Comparison of ENCODE assay signal across 13 cellular contexts in genomic region chr12:92556622-92557421, GRCh38.
DNase-seq lines count a peak whose midpoint lies in the region; ATAC-seq lines count a peak whose summit lies in the region.
"Had no signal": no experiment of that assay in that cellular context is flagged by ENCODE, and none has a peak within 500 bp of the region (broad histone marks: within the 10 kb centered on the region; RNA-seq: fewer than 3 reads in every experiment).

No MANE protein-coding gene starts in this region.

- peak overlapping the region; percentile 76 for H3K4me3 Mint-ChIP-seq in activated T-cell treated with anti-CD3 and anti-CD28 coated beads, Interleukin-2, amount 50 U/mL, for 4 hours
- peak overlapping the region; percentile 57 for H3K4me3 Mint-ChIP-seq in activated CD8-positive, alpha-beta T cell treated with anti-CD3 and anti-CD28 coated beads, Interleukin-2, amount 10 ng/mL, durations not matched to agents 7 days and 5 days
- peak overlapping the region; percentile 59 to 71 for H3K4me3 Mint-ChIP-seq in stimulated activated naive B cell treated with anti-CD40 and anti-IgM and Interleukin-4, amounts not matched to agents 10 μg/mL and 1 μg/mL and 100 μg/mL, for 72 hours

- POLR2A ChIA-PET in activated CD8-positive, alpha-beta T cell treated with anti-CD3 and anti-CD28 coated beads, Interleukin-2, amount 10 ng/mL, durations not matched to agents 7 days and 5 days (lab: Charles Lee): interaction anchor here (0.6 to 1.9 kb wide), 5 partner anchors 9 to 413 kb away, joined by 3 to 23 read pairs (median 3); partner anchors contain the start of gene BTG1

- peaks cover 67% of the 10 kb centered on the region for H3K4me1 Mint-ChIP-seq in activated T-cell treated with anti-CD3 and anti-CD28 coated beads, Interleukin-2, amount 50 U/mL, for 4 hours (ENCODE audit: low read depth)
- H3K4me1 Mint-ChIP-seq in activated CD8-positive, alpha-beta T cell treated with anti-CD3 and anti-CD28 coated beads, Interleukin-2, amount 10 ng/mL, durations not matched to agents 7 days and 5 days (ENCODE audit: low read depth): peaks cover 40% of the 10 kb centered on the region
- peaks cover 29 to 43% of the 10 kb centered on the region in 2 donors for H3K4me1 Mint-ChIP-seq in stimulated activated naive B cell treated with anti-CD40 and anti-IgM and Interleukin-4, amounts not matched to agents 10 μg/mL and 1 μg/mL and 100 μg/mL, for 72 hours

- peaks cover 12% of the 10 kb centered on the region for H3K9me3 Mint-ChIP-seq in activated T-cell treated with anti-CD3 and anti-CD28 coated beads, Interleukin-2, amount 50 U/mL, for 4 hours
- H3K9me3 Mint-ChIP-seq in activated CD8-positive, alpha-beta T cell treated with anti-CD3 and anti-CD28 coated beads, Interleukin-2, amount 10 ng/mL, durations not matched to agents 7 days and 5 days (ENCODE audit: insufficient read depth): peaks cover 9% of the 10 kb centered on the region
- H3K9me3 Mint-ChIP-seq in stimulated activated naive B cell treated with anti-CD40 and anti-IgM and Interleukin-4, amounts not matched to agents 10 μg/mL and 1 μg/mL and 100 μg/mL, for 72 hours: peaks cover 0 to 3% of the 10 kb centered on the region in 2 donors

- H3K36me3 Mint-ChIP-seq in activated T-cell treated with anti-CD3 and anti-CD28 coated beads, Interleukin-2, amount 50 U/mL, for 4 hours (ENCODE audit: insufficient read depth): peaks cover 5% of the 10 kb centered on the region
- H3K36me3 Mint-ChIP-seq in activated CD8-positive, alpha-beta T cell treated with anti-CD3 and anti-CD28 coated beads, Interleukin-2, amount 10 ng/mL, durations not matched to agents 7 days and 5 days (ENCODE audit: low read depth): peaks cover 24% of the 10 kb centered on the region
- H3K36me3 Mint-ChIP-seq in stimulated activated naive B cell treated with anti-CD40 and anti-IgM and Interleukin-4, amounts not matched to agents 10 μg/mL and 1 μg/mL and 100 μg/mL, for 72 hours: peaks cover 2 to 6% of the 10 kb centered on the region in 2 donors

- ATAC-seq in activated T-cell treated with anti-CD3 and anti-CD28 coated beads, Interleukin-2, amount 50 U/mL, for 4 hours: peak in 1 of 2 donors; percentile 26
- ATAC-seq in GM21717 (IDR thresholded peaks at IDR 0.05; ENCODE audit: unreplicated experiment) (peak; percentile 24), Right ventricle myocardium superior (ENCODE audit: poor library complexity) (no peak)
- no peak for ATAC-seq in activated CD8-positive, alpha-beta T cell treated with anti-CD3 and anti-CD28 coated beads, Interleukin-2, amount 10 ng/mL, durations not matched to agents 7 days and 5 days
- ATAC-seq in stimulated activated naive B cell treated with anti-CD40 and anti-IgM and Interleukin-4, amounts not matched to agents 10 μg/mL and 1 μg/mL and 100 μg/mL, for 72 hours (replicated peaks): peak in 1 of 2 donors; percentile 19

- H3K27ac Mint-ChIP-seq in activated CD8-positive, alpha-beta T cell treated with anti-CD3 and anti-CD28 coated beads, Interleukin-2, amount 10 ng/mL, durations not matched to agents 7 days and 5 days: peak overlapping the region; percentile 77
- peak overlapping the region; percentile 72 for H3K27ac Mint-ChIP-seq in stimulated activated naive B cell treated with anti-CD40 and anti-IgM and Interleukin-4, amounts not matched to agents 10 μg/mL and 1 μg/mL and 100 μg/mL, for 72 hours

- intact Hi-C loops in Right ventricle myocardium superior (cut with DNase I): no loop called here

- DNase-seq in activated T-cell treated with anti-CD3 and anti-CD28 coated beads, Interleukin-2, amount 50 U/mL, for 4 hours: no peak
- DNase-seq in activated T-cell treated with anti-CD3 and anti-CD28 coated beads, Interleukin-2, amount 50 U/mL, for 1 hour: no peak
- DNase-seq in activated CD8-positive, alpha-beta T cell treated with anti-CD3 and anti-CD28 coated beads, Interleukin-2, amount 10 ng/mL, durations not matched to agents 7 days and 5 days: no peak
- no peak for DNase-seq in stimulated activated naive B cell treated with anti-CD40 and anti-IgM and Interleukin-4, amounts not matched to agents 10 μg/mL and 1 μg/mL and 100 μg/mL, for 72 hours
- DNase-seq in NCI-H2171 (lab: John Stamatoyannopoulos, UW) (no peak), Right ventricle myocardium superior (no peak), putamen (ENCODE audit: low spot score) (no peak)
- DNase-seq: cortex of kidney, foreskin melanocyte, kidney glomerular epithelial cell, NCI-H1417 treated with DMSO at 0.1 percent for 48 hours, NCI-H526 treated with DMSO at 0.1 percent for 48 hours had no signal

- CTCF ChIA-PET in activated CD8-positive, alpha-beta T cell treated with anti-CD3 and anti-CD28 coated beads, Interleukin-2, amount 10 ng/mL, durations not matched to agents 7 days and 5 days (lab: Charles Lee): interaction anchor here (0.7 to 2.3 kb wide), 12 partner anchors 9 to 420 kb away, joined by 3 to 16 read pairs (median 3); no protein-coding TSS in a partner anchor

- no peaks in the 10 kb centered on the region for H3K27me3 Mint-ChIP-seq in activated T-cell treated with anti-CD3 and anti-CD28 coated beads, Interleukin-2, amount 50 U/mL, for 4 hours (ENCODE audit: low read depth)
- H3K27me3 Mint-ChIP-seq in activated CD8-positive, alpha-beta T cell treated with anti-CD3 and anti-CD28 coated beads, Interleukin-2, amount 10 ng/mL, durations not matched to agents 7 days and 5 days (ENCODE audit: low read depth): no peaks in the 10 kb centered on the region
- no peaks in the 10 kb centered on the region for H3K27me3 Mint-ChIP-seq in stimulated activated naive B cell treated with anti-CD40 and anti-IgM and Interleukin-4, amounts not matched to agents 10 μg/mL and 1 μg/mL and 100 μg/mL, for 72 hours
